ENCODE assay signal across 8 cellular contexts in genomic region chr4:139278956-139279722, GRCh38. TPM values are rescaled to one million over a fixed set of nuclear protein-coding genes. Genes with fewer than 3 reads are reported as not detected.
A peak's percentile ranks its signal among the peaks of the same experiment; 100 is the strongest.
DNase-seq lines count a peak whose midpoint lies in the region; ATAC-seq, FAIRE-seq and TF ChIP-seq lines count a peak whose summit lies in the region.

No MANE protein-coding gene starts in this region.

- no peaks in the 10 kb centered on the region for H3K36me3 Mint-ChIP-seq in dendritic cell treated with granulocyte-macrophage colony-stimulating factor and Interleukin-4, amounts not matched to agents 40 ng/mL and 50 ng/mL, for 4 days (ENCODE audit: low read depth)

- TF ChIP-seq EP300 in A549 (IDR thresholded peaks at IDR 0.05): no peak

- no peaks in the 10 kb centered on the region for H3K27me3 ChIP-seq in IMR-90 (ENCODE audit: control insufficient read depth, insufficient read depth, low read length)
- H3K27me3 ChIP-seq in mucosa of rectum (ENCODE audit: control insufficient read depth in 2 of 2, insufficient read depth in 2 of 2, low read length in 2 of 2): peaks cover 8 to 20% of the 10 kb centered on the region in 2 donors

- H3K9me3 Mint-ChIP-seq in dendritic cell treated with granulocyte-macrophage colony-stimulating factor and Interleukin-4, amounts not matched to agents 40 ng/mL and 50 ng/mL, for 4 days: peaks cover under 1% of the 10 kb centered on the region

- DNase-seq in A549 (ENCODE audit: low read depth in 1 of 2, low spot score in 1 of 2) (no peak), IMR-90 (peak; percentile 12), HTR-8/SVneo (ENCODE audit: insufficient read length, low spot score) (no peak), KBM-7 (no peak), urothelium cell line (ENCODE audit: low spot score) (no peak)

- peak overlapping the region; percentile 20; the same call in 1 of the 2 replicates for H4K91ac ChIP-seq in IMR-90 (ENCODE audit: insufficient read depth, low read depth, low read length)

- H3K4me2 ChIP-seq in A549: peak overlapping the region; percentile 84
- H3K4me2 ChIP-seq in IMR-90 (ENCODE audit: low read depth, low read length): peak overlapping the region; percentile 82

- H2AK9ac ChIP-seq in IMR-90 (replicated peaks; ENCODE audit: low read depth, low read length, poor library complexity): peak overlapping the region; percentile 18

- intact Hi-C loops in IMR-90 (cut with micrococcal nuclease): no loop called here
- intact Hi-C loops in dendritic cell treated with granulocyte-macrophage colony-stimulating factor and Interleukin-4, amounts not matched to agents 40 ng/mL and 50 ng/mL, for 4 days (cut with micrococcal nuclease): no loop called here

- BruUV-seq in IMR-90 (replicated peaks; lab: Mats Ljungman, UMichigan): no TSS peak

- peak overlapping the region; percentile 39; the same call in 1 of the 2 replicates for H3K56ac ChIP-seq in IMR-90 (ENCODE audit: extremely low read depth, insufficient read depth, low read length)

- H2BK120ac ChIP-seq in IMR-90 (ENCODE audit: low read depth, low read length): peak overlapping the region; percentile 28; the same call in 1 of the 2 replicates

- H3K36me3 ChIP-seq in IMR-90 (ENCODE audit: control insufficient read depth, insufficient read depth, low read length) (0 out of 2 replicates have a peak, but pooled peaks cover 1% of the 10 kb centered on the region), mucosa of rectum (ENCODE audit: control insufficient read depth in 2 of 2, insufficient read depth in 2 of 2, low read length in 2 of 2) (no peaks in the 10 kb centered on the region)

- peak overlapping the region; percentile 51 for H3K4me3 ChIP-seq in A549
- peak overlapping the region; percentile 60 for H3K4me3 ChIP-seq in IMR-90 (ENCODE audit: insufficient read depth, low read depth, low read length)
- H3K4me3 ChIP-seq in mucosa of rectum (ENCODE audit: low read length in 2 of 2): peak overlapping the region; percentile 8 to 64

- no peak for TF ChIP-seq RAD21 in A549 (conservative IDR thresholded peaks at IDR 0.05 in 1 of 2, IDR thresholded peaks at IDR 0.05 in 1 of 2)
- TF ChIP-seq RAD21 in IMR-90 (IDR thresholded peaks at IDR 0.05; ENCODE audit: low read length): no peak

- TF ChIP-seq POLR2A in A549 (IDR thresholded peaks at IDR 0.05; ENCODE audit: low read length) (no peak), IMR-90 (IDR thresholded peaks at IDR 0.05; ENCODE audit: low read depth, low read length) (no peak)

- peaks cover 48% of the 10 kb centered on the region for H3K27me3 Mint-ChIP-seq in dendritic cell treated with granulocyte-macrophage colony-stimulating factor and Interleukin-4, amounts not matched to agents 40 ng/mL and 50 ng/mL, for 4 days

- H3K4me1 ChIP-seq in A549 (0 out of 3 replicates have a peak, but pooled peaks cover 3% of the 10 kb centered on the region), IMR-90 (ENCODE audit: control insufficient read depth, insufficient read depth, low read length) (peaks cover 3% of the 10 kb centered on the region), mucosa of rectum (ENCODE audit: control insufficient read depth in 2 of 2, insufficient read depth in 2 of 2, low read length in 2 of 2) (peaks cover 3 to 8% of the 10 kb centered on the region in 2 donors)

- H3K9me1 ChIP-seq in IMR-90 (ENCODE audit: insufficient read depth, low read length): peaks cover 3% of the 10 kb centered on the region

- ATAC-seq in A549 (no peak), IMR-90 (ENCODE audit: low read depth) (peak; percentile 43), GM18520 (IDR thresholded peaks at IDR 0.05; ENCODE audit: unreplicated experiment) (no peak)

- H2BK20ac ChIP-seq in IMR-90 (ENCODE audit: low read depth, low read length): peak overlapping the region; percentile 38; the same call in 1 of the 2 replicates

- H2AK5ac ChIP-seq in IMR-90 (ENCODE audit: low read depth, low read length): no peak overlapping the region

- H4K20me1 ChIP-seq in IMR-90 (ENCODE audit: insufficient read depth, low read length): no peaks in the 10 kb centered on the region

- peak overlapping the region; percentile 75 for H3K14ac ChIP-seq in IMR-90 (replicated peaks; ENCODE audit: low read depth, low read length)

- H3K4me3 Mint-ChIP-seq in dendritic cell treated with granulocyte-macrophage colony-stimulating factor and Interleukin-4, amounts not matched to agents 40 ng/mL and 50 ng/mL, for 4 days: peak overlapping the region; percentile 79

- in situ Hi-C loops in IMR-90 (cut with MboI; ENCODE audit: low sequenced_read_pairs) (no loop called here), KBM-7 (cut with MboI; ENCODE audit: low pct_unique_long_range_greater_than_20kb, low sequenced_read_pairs) (no loop called here)

- POLR2A ChIA-PET in A549 (lab: Yijun Ruan, JAX): no interaction called here
- POLR2A ChIA-PET in IMR-90 (lab: Charles Lee; ENCODE audit: unreplicated experiment): no interaction called here

- peaks cover 20% of the 10 kb centered on the region for H3K4me1 Mint-ChIP-seq in dendritic cell treated with granulocyte-macrophage colony-stimulating factor and Interleukin-4, amounts not matched to agents 40 ng/mL and 50 ng/mL, for 4 days (ENCODE audit: low read depth)

- H3K23ac ChIP-seq in IMR-90 (ENCODE audit: low read depth, low read length): peak overlapping the region; percentile 81

- FAIRE-seq in A549 (lab: Jason Lieb, UNC) (no peak), HTR-8/SVneo (lab: Jason Lieb, UNC) (no peak), urothelium cell line (lab: Jason Lieb, UNC) (no peak)

- H3K9me3 ChIP-seq in A549 (no peaks in the 10 kb centered on the region), IMR-90 (ENCODE audit: control insufficient read depth, insufficient read depth, low read length) (no peaks in the 10 kb centered on the region), mucosa of rectum (ENCODE audit: control insufficient read depth in 2 of 2, low read length in 2 of 2) (no peaks in the 10 kb centered on the region)

- H2AFZ ChIP-seq in IMR-90 (replicated peaks; ENCODE audit: low read length, poor library complexity): peak overlapping the region; percentile 90

- no peak overlapping the region for H3K27ac ChIP-seq in A549
- H3K27ac ChIP-seq in IMR-90 (ENCODE audit: insufficient read depth, low read length): peak overlapping the region; percentile 33
- H3K27ac ChIP-seq in mucosa of rectum (ENCODE audit: low read depth in 2 of 2, low read length in 2 of 2): no peak overlapping the region

- no peak overlapping the region for H2BK5ac ChIP-seq in IMR-90 (ENCODE audit: low read depth, low read length, poor library complexity, severe bottlenecking)

- peak overlapping the region; percentile 31; the same call in 1 of the 2 replicates for H3K18ac ChIP-seq in IMR-90 (ENCODE audit: low read depth, low read length)

- dilution Hi-C loops in IMR-90 (cut with HindIII; ENCODE audit: low sequenced_read_pairs, unreplicated experiment): no loop called here

- TF ChIP-seq CTCF in A549 (IDR thresholded peaks at IDR 0.05): no peak
- no peak for TF ChIP-seq CTCF in IMR-90 (conservative IDR thresholded peaks at IDR 0.05; ENCODE audit: low read depth, low read length)

- no peak overlapping the region for H3K27ac Mint-ChIP-seq in dendritic cell treated with granulocyte-macrophage colony-stimulating factor and Interleukin-4, amounts not matched to agents 40 ng/mL and 50 ng/mL, for 4 days

- CTCF ChIA-PET in A549 (lab: Yijun Ruan, JAX): no interaction called here
- CTCF ChIA-PET in IMR-90 (lab: Yijun Ruan, JAX): no interaction called here

- H3K9ac ChIP-seq in IMR-90 (ENCODE audit: low read depth, low read length) (peak overlapping the region; percentile 65), mucosa of rectum (ENCODE audit: low read depth in 1 of 2, low read length in 2 of 2) (no peak overlapping the region)

- WGBS in A549 (ENCODE audit: missing lambda C conversion rate): 93% methylated on average over 38 of the region's 38 CpGs
- 20% methylated on average over 1 of the region's 38 CpGs; no CpG with 5 or more reads in 1 of the 2 experiments for WGBS in IMR-90 (ENCODE audit: extremely low coverage in 2 of 2, insufficient read length in 1 of 2), 2 experiments

- no peak overlapping the region for H2BK15ac ChIP-seq in IMR-90 (ENCODE audit: low read depth, low read length)

- H3K4ac ChIP-seq in IMR-90 (ENCODE audit: low read depth, low read length): peak overlapping the region; percentile 41

- peak overlapping the region; percentile 58 to 71; a peak in 3 of 4 replicates for H4K8ac ChIP-seq in IMR-90 (ENCODE audit: low read depth in 2 of 2, low read length in 2 of 2)

- peak overlapping the region; percentile 34 for H4K5ac ChIP-seq in IMR-90 (ENCODE audit: low read depth, low read length)

- peaks cover 6 to 15% of the 10 kb centered on the region in 2 experiments for H3K79me1 ChIP-seq in IMR-90 (ENCODE audit: low read depth in 1 of 2, low read length in 2 of 2)

RNA-seq across cellular contexts. Expression of gene MGARP, which starts 0.9 kb away (rescaled TPM):
- 0.86 and 1.4 TPM in 2 replicates for polyA plus RNA-seq in A549 (2011; rRNA removed)
- 0.98 and 1.0 TPM in 2 replicates for polyA plus RNA-seq in A549 (2012; cell fraction: cytosol; rRNA removed)
- 0.34 and 0.37 TPM in 2 replicates for polyA plus RNA-seq in A549 (2012; cell fraction: nucleus; rRNA removed)
- polyA plus RNA-seq in A549 (2017; fragmentation: RNase III; extraction: RNeasy Plus Mini Kit Qiagen cat#74134 plus additional on column Dnase treatment): 1.1 to 1.4 TPM (median 1.1 TPM) in 3 replicates
- 0.25 TPM in 1 of 2 replicates, not detected in the other for polyA minus RNA-seq in A549 (2011; rRNA and poly(A)+ RNA removed)
- total RNA-seq in IMR-90 (2012; rRNA removed): 35.0 and 44.4 TPM in 2 replicates
- 34.7 and 35.1 TPM in 2 replicates for polyA plus RNA-seq in IMR-90 (2012; rRNA removed)
- polyA plus RNA-seq in IMR-90 (2012; cell fraction: cytosol; rRNA removed): 26.9 and 31.0 TPM in 2 replicates
- polyA plus RNA-seq in IMR-90 (2012; cell fraction: nucleus; rRNA removed; ENCODE audit: low replicate concordance): 5.1 and 15.3 TPM in 2 replicates

RNA-seq across cellular contexts. Expression of gene NAA15, which starts 22.2 kb away (rescaled TPM):
- polyA plus RNA-seq in A549 (2011; rRNA removed): 33.8 and 45.2 TPM in 2 replicates
- polyA plus RNA-seq in A549 (2012; cell fraction: cytosol; rRNA removed): 4.8 and 5.0 TPM in 2 replicates
- polyA plus RNA-seq in A549 (2012; cell fraction: nucleus; rRNA removed): 3.9 and 5.3 TPM in 2 replicates
- polyA plus RNA-seq in A549 (2017; fragmentation: RNase III; extraction: RNeasy Plus Mini Kit Qiagen cat#74134 plus additional on column Dnase treatment): 29.2 to 35.6 TPM (median 31.7 TPM) in 3 replicates
- polyA minus RNA-seq in A549 (2011; rRNA and poly(A)+ RNA removed): 13.4 and 13.6 TPM in 2 replicates
- total RNA-seq in IMR-90 (2012; rRNA removed): 43.4 and 106 TPM in 2 replicates
- 8.7 and 11.0 TPM in 2 replicates for polyA plus RNA-seq in IMR-90 (2012; rRNA removed)
- polyA plus RNA-seq in IMR-90 (2012; cell fraction: cytosol; rRNA removed): 1.3 and 1.4 TPM in 2 replicates
- polyA plus RNA-seq in IMR-90 (2012; cell fraction: nucleus; rRNA removed; ENCODE audit: low replicate concordance): 1.2 and 5.0 TPM in 2 replicates

RNA-seq across cellular contexts. Expression of gene NDUFC1, which starts 23.1 kb away (rescaled TPM):
- polyA plus RNA-seq in A549 (2011; rRNA removed) (45.7 and 63.3 TPM in 2 replicates), A549 (2017; fragmentation: RNase III; extraction: RNeasy Plus Mini Kit Qiagen cat#74134 plus additional on column Dnase treatment) (111 to 117 TPM (median 116 TPM) in 3 replicates), IMR-90 (2012; rRNA removed) (65.1 and 76.5 TPM in 2 replicates)
- polyA plus RNA-seq in A549 (2012; cell fraction: cytosol; rRNA removed): 52.7 and 58.6 TPM in 2 replicates
- 22.1 and 22.7 TPM in 2 replicates for polyA plus RNA-seq in A549 (2012; cell fraction: nucleus; rRNA removed)
- 5.0 and 6.5 TPM in 2 replicates for polyA minus RNA-seq in A549 (2011; rRNA and poly(A)+ RNA removed)
- 25.1 and 33.9 TPM in 2 replicates for total RNA-seq in IMR-90 (2012; rRNA removed)
- polyA plus RNA-seq in IMR-90 (2012; cell fraction: cytosol; rRNA removed): 59.3 and 67.9 TPM in 2 replicates
- 19.7 and 22.4 TPM in 2 replicates for polyA plus RNA-seq in IMR-90 (2012; cell fraction: nucleus; rRNA removed; ENCODE audit: low replicate concordance)
